10 cellular contexts compared by ENCODE assay signal in the genomic region with DNA sequence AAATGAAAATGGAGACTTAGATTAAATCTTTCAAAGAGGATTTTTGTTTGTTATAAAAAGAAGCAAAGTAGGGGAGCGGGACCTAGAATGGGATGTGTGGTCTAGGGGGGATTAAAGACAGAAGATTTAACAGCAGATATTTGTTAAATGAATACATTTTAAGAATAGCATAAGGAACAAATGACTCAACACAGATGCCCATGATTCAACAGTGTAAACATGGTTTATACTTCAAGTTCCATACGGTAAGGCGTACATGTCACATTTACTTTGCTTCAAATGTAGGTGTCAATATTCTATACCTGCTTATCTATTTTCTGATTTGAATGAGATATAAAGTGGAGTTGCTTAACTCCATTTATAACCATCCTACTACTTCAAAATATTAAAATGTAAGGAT. TPM values are rescaled to one million over a fixed set of nuclear protein-coding genes. Genes with fewer than 3 reads are reported as not detected.
DNase-seq lines count a peak whose midpoint lies in the region; ATAC-seq and TF ChIP-seq lines count a peak whose summit lies in the region.
"Had no signal": no experiment of that assay in that cellular context is flagged by ENCODE, and none has a peak within 500 bp of the region (broad histone marks: within the 10 kb centered on the region; RNA-seq: fewer than 3 reads in every experiment).

No MANE protein-coding gene starts in this region.

- CTCF ChIA-PET in T-cell (lab: Charles Lee) = interaction anchor here in 1 of 2 donors (1.2 kb wide), 1 partner anchor 25 kb away, joined by 3 read pairs; a partner anchor contains a TSS

- H3K36me3 ChIP-seq in smooth muscle cell (ENCODE audit: low read depth) (no peaks in the 10 kb centered on the region), sigmoid colon (no peaks in the 10 kb centered on the region)

- 26% methylated on average over 3 of the region's 3 CpGs for WGBS in smooth muscle cell (ENCODE audit: low lambda C conversion rate)
- WGBS in sigmoid colon, 2 donors = 74 to 78% methylated on average over 3 of the region's 3 CpGs

- TF ChIP-seq CTCF in fibroblast of mammary gland (conservative IDR thresholded peaks at IDR 0.05; ENCODE audit: control insufficient read depth, insufficient read depth, low read depth, low read length) (no peak), smooth muscle cell (IDR thresholded peaks at IDR 0.05; ENCODE audit: borderline replicate concordance, insufficient read depth, poor library complexity, severe bottlenecking) (no peak), sigmoid colon (IDR thresholded peaks at IDR 0.05) (no peak)

- peak overlapping the region; percentile 82 for H3K4me3 ChIP-seq in fibroblast of mammary gland (ENCODE audit: control insufficient read depth, low read depth, low read length)
- H3K4me3 ChIP-seq in smooth muscle cell = peak overlapping the region; percentile 88
- peak overlapping the region in 2 of 4 donors; percentile 86 to 94 for H3K4me3 ChIP-seq in sigmoid colon

- DNase-seq in EL (peak; percentile 39), T-cell (no peak), fibroblast of mammary gland (ENCODE audit: low read depth) (peak; percentile 69), smooth muscle cell (lab: John Stamatoyannopoulos, UW; ENCODE audit: unreplicated experiment) (no peak), sigmoid colon (no peak), anterior cingulate cortex (lab: John Stamatoyannopoulos, UW) (no peak)
- DNase-seq: effector memory CD8-positive, alpha-beta T cell; NCI-H1092; posterior cingulate gyrus had no signal

- no peaks in the 10 kb centered on the region for H3K9me3 Mint-ChIP-seq in T-cell
- H3K9me3 Mint-ChIP-seq: effector memory CD8-positive, alpha-beta T cell had no signal

- peaks cover 15% of the 10 kb centered on the region for H3F3A ChIP-seq in smooth muscle cell (ENCODE audit: low read depth)

- no peak for TF ChIP-seq POLR2A in sigmoid colon (IDR thresholded peaks at IDR 0.05)

- peak overlapping the region; percentile 100 for H3K4me2 ChIP-seq in smooth muscle cell

- peaks cover 33% of the 10 kb centered on the region for H3K4me1 ChIP-seq in smooth muscle cell (ENCODE audit: low read depth)
- peaks cover 0 to 39% (median 34%) of the 10 kb centered on the region in 4 donors for H3K4me1 ChIP-seq in sigmoid colon

- H3K9ac ChIP-seq in smooth muscle cell (ENCODE audit: low read depth) = peak overlapping the region; percentile 93

- no peaks in the 10 kb centered on the region for H3K27me3 Mint-ChIP-seq in T-cell
- H3K27me3 Mint-ChIP-seq: effector memory CD8-positive, alpha-beta T cell had no signal

- ATAC-seq in T-cell (replicated peaks in 1 of 4) = no peak
- ATAC-seq in HG03095 (IDR thresholded peaks at IDR 0.05; ENCODE audit: unreplicated experiment) = no peak
- ATAC-seq: effector memory CD8-positive, alpha-beta T cell had no signal

- H3K4me3 Mint-ChIP-seq in T-cell = peak overlapping the region; percentile 2 to 43 (median 13)

- H3K27ac ChIP-seq in smooth muscle cell (ENCODE audit: low read depth) (peak overlapping the region; percentile 93), sigmoid colon (peak overlapping the region in 1 of 4 donors; percentile 96)

- H3K27me3 ChIP-seq in smooth muscle cell (ENCODE audit: low read depth) (no peaks in the 10 kb centered on the region), sigmoid colon (no peaks in the 10 kb centered on the region)

- peaks cover 18 to 29% (median 26%) of the 10 kb centered on the region in 3 donors for H3K4me1 Mint-ChIP-seq in T-cell

- H4K20me1 ChIP-seq in smooth muscle cell (ENCODE audit: low read depth) = peaks cover 38% of the 10 kb centered on the region

- H3K79me2 ChIP-seq in smooth muscle cell (ENCODE audit: low read depth) = peaks cover 60% of the 10 kb centered on the region

- no peak overlapping the region for H2AFZ ChIP-seq in smooth muscle cell (ENCODE audit: low read depth)

- no peaks in the 10 kb centered on the region for H3K9me3 ChIP-seq in smooth muscle cell (replicated peaks; ENCODE audit: low read depth)
- H3K9me3 ChIP-seq in sigmoid colon = no peaks in the 10 kb centered on the region

- peaks cover 5% of the 10 kb centered on the region for H3K36me3 Mint-ChIP-seq in T-cell

- POLR2A ChIA-PET in T-cell (lab: Charles Lee) = interaction anchor here in 1 of 2 donors (1.5 kb wide), 1 partner anchor 24 kb away, joined by 5 read pairs; no protein-coding TSS in a partner anchor

- no peak for TF ChIP-seq EP300 in sigmoid colon (IDR thresholded peaks at IDR 0.05)

- no peak overlapping the region for H3K27ac Mint-ChIP-seq in T-cell

- intact Hi-C loops in sigmoid colon (cut with DNase I) = no loop called here

RNA-seq across cellular contexts. Expression of a gene that starts 1.5 kb away (rescaled TPM):
- 1 to 10 TPM in 2 of 5 donors, under 1 TPM in 3; 0.51 to 1.7 (median 0.82) TPM for total RNA-seq in T-cell
- total RNA-seq in smooth muscle cell = 13.3 and 17.7 TPM in 2 replicates
- 8.3 and 11.5 TPM in 2 replicates for polyA plus RNA-seq in smooth muscle cell
- 1 to 10 TPM in 2 of 4 donors, under 1 TPM in 2; 0.95 to 3.9 (median 2.3) TPM for total RNA-seq in sigmoid colon
- 1 to 10 TPM in 2 of 3 donors, not detected in 1; 1.9 to 2.1 TPM for polyA plus RNA-seq in sigmoid colon

RNA-seq across cellular contexts. Expression of a gene that starts 25.1 kb away (rescaled TPM):
- total RNA-seq in T-cell = 10 to 100 TPM; 43.2 to 58.0 (median 57.7) TPM
- 236 and 293 TPM in 2 replicates for total RNA-seq in smooth muscle cell
- polyA plus RNA-seq in smooth muscle cell = 71.5 and 91.5 TPM in 2 replicates
- total RNA-seq in sigmoid colon = 100 to 1,000 TPM in 1 of 4 donors, 10 to 100 TPM in 3; 80.8 to 104 (median 88.2) TPM
- polyA plus RNA-seq in sigmoid colon = 10 to 100 TPM; 10.8 to 28.9 (median 14.3) TPM

RNA-seq across cellular contexts. Expression of a gene that starts 56.2 kb away (rescaled TPM):
- total RNA-seq in T-cell (10 to 100 TPM; 14.2 to 30.3 (median 15.3) TPM), smooth muscle cell (31.7 and 35.7 TPM in 2 replicates), sigmoid colon (10 to 100 TPM; 18.8 to 26.8 (median 26.6) TPM)
- polyA plus RNA-seq in smooth muscle cell (5.9 and 7.8 TPM in 2 replicates), sigmoid colon (10 to 100 TPM; 12.1 to 24.0 (median 12.6) TPM)

Comparison
In these comparisons a context has a peak if more than half of its experiments do, and no peak if none do; other contexts are left out.
1. DNase-seq: peak in EL (single experiment) and fibroblast of mammary gland (single experiment); none in T-cell (0 of 34), smooth muscle cell (single experiment), sigmoid colon (single experiment) and anterior cingulate cortex (0 of 58).